21 cellular contexts compared by ENCODE assay signal in the genomic region with DNA sequence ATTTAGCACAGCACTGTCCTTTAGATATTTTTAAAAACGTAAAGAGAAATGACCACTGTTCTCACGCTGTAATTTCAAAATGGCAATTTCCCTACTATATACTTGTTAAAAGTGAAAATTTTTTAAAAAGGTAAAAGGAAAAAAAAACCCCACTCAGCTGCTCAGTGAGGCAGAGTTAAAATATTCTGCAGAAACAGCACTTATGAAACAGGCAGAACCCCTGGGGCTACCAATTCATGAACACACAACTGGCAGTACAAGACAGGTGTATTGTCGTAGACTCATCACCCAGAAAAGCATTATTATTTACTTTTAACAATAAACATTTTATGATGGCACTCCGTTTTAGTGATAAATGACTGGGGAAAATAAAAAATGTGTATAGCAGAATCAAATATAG. TPM values are rescaled to one million over a fixed set of nuclear protein-coding genes. Genes with fewer than 3 reads are reported as not detected.
DNase-seq lines count a peak whose midpoint lies in the region; ATAC-seq and TF ChIP-seq lines count a peak whose summit lies in the region.
"Had no signal": no experiment of that assay in that cellular context is flagged by ENCODE, and none has a peak within 500 bp of the region (broad histone marks: within the 10 kb centered on the region; RNA-seq: fewer than 3 reads in every experiment).

No MANE protein-coding gene starts in this region.

- peaks cover 37 to 51% (median 49%) of the 10 kb centered on the region in 3 donors for H3K4me1 Mint-ChIP-seq in CD8-positive, alpha-beta memory T cell
- peaks cover 13% of the 10 kb centered on the region for H3K4me1 Mint-ChIP-seq in osteocyte (ENCODE audit: unreplicated experiment)

- no peaks in the 10 kb centered on the region for H3K36me3 ChIP-seq in CD8-positive, alpha-beta memory T cell (ENCODE audit: insufficient read depth, low read length)
- H3K36me3 ChIP-seq: BE2C, heart left ventricle, tibial artery had no signal

- no peak for DNase-seq in CD8-positive, alpha-beta memory T cell
- DNase-seq in NCI-H69 (lab: John Stamatoyannopoulos, UW) (peak; percentile 45), dorsolateral prefrontal cortex (no peak), osteocyte (ENCODE audit: extremely low spot score, unreplicated experiment) (no peak)
- DNase-seq: activated T-cell treated with anti-CD3 and anti-CD28 coated beads, Interleukin-2, amount 50 U/mL, for 1 hour; amniotic stem cell; BE2C; caudate nucleus; DMS153; effector memory CD4-positive, alpha-beta T cell; heart left ventricle; NCI-H1436; OCI-M1; psoas muscle; tibial artery had no signal

- H3K4me3 ChIP-seq in CD8-positive, alpha-beta memory T cell (ENCODE audit: low read length), result no peak overlapping the region
- peak overlapping the region in 21 of 59 donors; percentile 1 to 86 (median 77) for H3K4me3 ChIP-seq in dorsolateral prefrontal cortex
- H3K4me3 ChIP-seq: heart left ventricle, K562, psoas muscle, tibial artery had no signal

- H3K27ac Mint-ChIP-seq in CD8-positive, alpha-beta memory T cell, result peak overlapping the region in 4 of 8 donors; percentile 45 to 75 (median 63)
- no peak overlapping the region for H3K27ac Mint-ChIP-seq in osteocyte (ENCODE audit: unreplicated experiment)
- H3K27ac Mint-ChIP-seq: nephron had no signal

- peaks cover 39% of the 10 kb centered on the region for H3K4me1 ChIP-seq in CD8-positive, alpha-beta memory T cell (ENCODE audit: insufficient read depth, low read length)
- H3K4me1 ChIP-seq: BE2C, psoas muscle had no signal

- no peak overlapping the region for H3K27ac ChIP-seq in CD8-positive, alpha-beta memory T cell (ENCODE audit: low read depth, low read length)
- peak overlapping the region in 47 of 59 donors; percentile 4 to 96 (median 87) for H3K27ac ChIP-seq in dorsolateral prefrontal cortex
- H3K27ac ChIP-seq: heart left ventricle, psoas muscle, tibial artery had no signal

- H3K27me3 ChIP-seq in CD8-positive, alpha-beta memory T cell (ENCODE audit: insufficient read depth, low read length, poor library complexity, severe bottlenecking), result no peaks in the 10 kb centered on the region
- H3K27me3 ChIP-seq in dorsolateral prefrontal cortex, result peaks cover 0 to 10% (median 0%) of the 10 kb centered on the region in 45 donors

- TF ChIP-seq CTCF in dorsolateral prefrontal cortex (IDR thresholded peaks at IDR 0.05 in 54 of 56, conservative IDR thresholded peaks at IDR 0.05 in 2 of 56; ENCODE audit: low read depth in 1 of 56, partially characterized antibody in 56 of 56) (no peak), osteocyte (IDR thresholded peaks at IDR 0.05) (no peak)

- intact Hi-C loops in dorsolateral prefrontal cortex (cut with DNase I), result loop anchor here in 1 of 2 donors (10.0 kb wide), 1 partner anchor 264 kb away; no protein-coding TSS in a partner anchor

- ATAC-seq in HG02610 (IDR thresholded peaks at IDR 0.05; ENCODE audit: unreplicated experiment) (peak; percentile 38), GM21526 (IDR thresholded peaks at IDR 0.05; ENCODE audit: low FRiP score, unreplicated experiment) (no peak), HG03439 (IDR thresholded peaks at IDR 0.05; ENCODE audit: unreplicated experiment) (no peak)
- ATAC-seq: heart left ventricle, K562, psoas muscle had no signal

- peaks cover 0 to 10% (median 0%) of the 10 kb centered on the region in 3 donors for H3K36me3 Mint-ChIP-seq in CD8-positive, alpha-beta memory T cell
- peaks cover 3% of the 10 kb centered on the region for H3K36me3 Mint-ChIP-seq in osteocyte (ENCODE audit: unreplicated experiment)

- POLR2A ChIA-PET in CD8-positive, alpha-beta memory T cell (lab: Charles Lee), result interaction anchor here (0.7 to 1.2 kb wide), 2 partner anchors 48 to 49 kb away, joined by 3 to 4 read pairs; no protein-coding TSS in a partner anchor

- CTCF ChIA-PET in CD8-positive, alpha-beta memory T cell (lab: Charles Lee), result interaction anchor here (1.1 to 3.9 kb wide), 3 partner anchors 10 to 150 kb away, joined by 3 to 19 read pairs (median 4); no protein-coding TSS in a partner anchor

- H3K4me3 Mint-ChIP-seq in CD8-positive, alpha-beta memory T cell, result peak overlapping the region in 6 of 7 donors; percentile 47 to 88 (median 55)
- H3K4me3 Mint-ChIP-seq in osteocyte (ENCODE audit: unreplicated experiment), result no peak overlapping the region

- H3K9me3 ChIP-seq in CD8-positive, alpha-beta memory T cell (ENCODE audit: low read length), result no peaks in the 10 kb centered on the region
- H3K9me3 ChIP-seq: BE2C, heart left ventricle, psoas muscle, tibial artery had no signal

- H3K9me3 Mint-ChIP-seq in CD8-positive, alpha-beta memory T cell, result no peaks in the 10 kb centered on the region
- H3K9me3 Mint-ChIP-seq in osteocyte (ENCODE audit: unreplicated experiment), result no peaks in the 10 kb centered on the region

- H3K27me3 Mint-ChIP-seq in CD8-positive, alpha-beta memory T cell, result peaks cover 4 to 5% of the 10 kb centered on the region in 2 donors
- H3K27me3 Mint-ChIP-seq in osteocyte (ENCODE audit: unreplicated experiment), result peaks cover 71% of the 10 kb centered on the region

RNA-seq across cellular contexts. Expression of a gene that starts 1.6 kb away (rescaled TPM):
- 10 to 100 TPM; 11.1 to 13.5 TPM for total RNA-seq in CD8-positive, alpha-beta memory T cell
- 13.4 TPM for polyA plus RNA-seq in CD8-positive, alpha-beta memory T cell
- total RNA-seq in dorsolateral prefrontal cortex, result 100 to 1,000 TPM in 52 of 120 experiments, 10 to 100 TPM in 68; 42.2 to 182 (median 97.5) TPM
- 0.05 TPM in 2 replicates for total RNA-seq in osteocyte
- total RNA-seq: SK-MEL-5 had no signal

Comparison
In these comparisons a context has a peak if more than half of its experiments do, and no peak if none do; other contexts are left out.
1. RNA of a gene that starts 1.6 kb away (total RNA-seq): 42.2 to 182 TPM in dorsolateral prefrontal cortex and 11.1 to 13.5 TPM in CD8-positive, alpha-beta memory T cell; 0.05 TPM in osteocyte; every median in the first group is over 10 times any median in the second.